ENCODE assay signal across 1 cellular context in the genomic region with DNA sequence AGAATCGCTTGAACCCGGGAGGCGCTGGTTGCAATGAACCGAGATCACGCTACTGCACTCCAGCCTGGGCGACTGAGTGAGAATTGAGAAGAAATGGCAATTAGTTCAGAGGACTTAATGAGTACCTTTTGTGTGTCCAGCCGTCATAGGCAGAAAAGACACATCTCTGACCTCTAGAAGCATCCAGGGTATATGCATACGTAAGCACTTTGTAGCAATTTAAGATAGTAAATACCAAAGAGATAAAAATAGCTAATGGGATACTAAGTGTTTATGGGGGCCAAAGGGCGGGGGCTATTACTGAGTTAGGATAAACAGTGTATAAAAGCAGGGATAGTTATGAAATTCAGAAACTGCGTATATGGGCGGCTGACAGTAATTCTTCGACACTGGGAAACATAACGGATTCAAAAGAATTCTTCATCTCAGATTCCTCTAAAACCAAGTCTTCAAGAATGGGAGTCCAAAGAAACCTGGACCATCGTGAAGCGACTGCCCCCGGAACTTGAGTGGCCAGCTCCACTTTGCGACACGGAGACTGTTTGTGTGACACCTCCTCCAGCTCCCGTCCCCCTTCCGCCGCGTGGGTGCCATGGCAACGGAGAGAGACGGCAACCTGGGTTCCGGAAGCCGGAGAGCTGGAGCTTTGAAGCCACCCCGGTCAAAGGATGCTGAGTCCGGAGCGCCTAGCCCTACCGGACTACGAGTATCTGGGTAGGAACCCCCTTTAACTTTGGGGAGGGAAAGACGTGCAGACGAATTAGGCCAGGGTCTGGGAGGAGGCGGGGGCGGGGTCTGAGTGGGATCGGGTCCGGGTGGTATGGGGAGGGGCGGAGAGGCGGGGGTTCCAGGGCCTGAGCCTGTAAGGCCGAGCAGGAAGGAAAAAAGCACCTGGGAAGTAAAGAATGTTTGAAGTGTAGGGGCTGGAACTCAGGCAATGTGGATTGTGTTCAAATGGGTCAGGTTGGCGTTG.
A peak's percentile ranks its signal among the peaks of the same experiment; 100 is the strongest.
TF ChIP-seq lines count a peak whose summit lies in the region.

A gene with protein sequence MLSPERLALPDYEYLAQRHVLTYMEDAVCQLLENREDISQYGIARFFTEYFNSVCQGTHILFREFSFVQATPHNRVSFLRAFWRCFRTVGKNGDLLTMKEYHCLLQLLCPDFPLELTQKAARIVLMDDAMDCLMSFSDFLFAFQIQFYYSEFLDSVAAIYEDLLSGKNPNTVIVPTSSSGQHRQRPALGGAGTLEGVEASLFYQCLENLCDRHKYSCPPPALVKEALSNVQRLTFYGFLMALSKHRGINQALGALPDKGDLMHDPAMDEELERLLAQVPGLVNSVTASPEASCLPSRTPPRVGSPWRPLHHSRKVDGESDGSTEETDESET (plus strand): TSS at position 624 of the 973 bp plus-strand sequence. CDS start 45 bp downstream, at position 669.

TF ChIP-seq in HepG2, 621 proteins besides CTCF, POLR2A, EP300 and RAD21 (continued from another document):
- TF ChIP-seq, protein P1, sequence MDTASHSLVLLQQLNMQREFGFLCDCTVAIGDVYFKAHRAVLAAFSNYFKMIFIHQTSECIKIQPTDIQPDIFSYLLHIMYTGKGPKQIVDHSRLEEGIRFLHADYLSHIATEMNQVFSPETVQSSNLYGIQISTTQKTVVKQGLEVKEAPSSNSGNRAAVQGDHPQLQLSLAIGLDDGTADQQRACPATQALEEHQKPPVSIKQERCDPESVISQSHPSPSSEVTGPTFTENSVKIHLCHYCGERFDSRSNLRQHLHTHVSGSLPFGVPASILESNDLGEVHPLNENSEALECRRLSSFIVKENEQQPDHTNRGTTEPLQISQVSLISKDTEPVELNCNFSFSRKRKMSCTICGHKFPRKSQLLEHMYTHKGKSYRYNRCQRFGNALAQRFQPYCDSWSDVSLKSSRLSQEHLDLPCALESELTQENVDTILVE (CRISPR knock-in tag; IDR thresholded peaks at IDR 0.05), result peak; percentile 86; the same call in 1 of the 2 replicates
- TF ChIP-seq MAFG (CRISPR knock-in tag; IDR thresholded peaks at IDR 0.05) (no peak), FIP1L1 (IDR thresholded peaks at IDR 0.05; ENCODE audit: borderline replicate concordance, insufficient read depth, low read depth, low read length) (no peak), PCBP2 (optimal IDR thresholded peaks at IDR 0.05; ENCODE audit: low read depth, low read length, poor library complexity, severe bottlenecking) (no peak), CAMTA2 (CRISPR knock-in tag; IDR thresholded peaks at IDR 0.05; ENCODE audit: borderline replicate concordance) (no peak), ZNF703 (CRISPR knock-in tag; IDR thresholded peaks at IDR 0.05; ENCODE audit: borderline replicate concordance) (no peak), RBFOX2 (IDR thresholded peaks at IDR 0.05; ENCODE audit: low read depth, low read length) (peak; percentile 35; the same call in 1 of the 2 replicates), SALL2 (CRISPR knock-in tag; IDR thresholded peaks at IDR 0.05) (peak; percentile 69; the same call in 1 of the 2 replicates), ZNF34 (CRISPR knock-in tag; IDR thresholded peaks at IDR 0.05; ENCODE audit: borderline replicate concordance) (0 out of 2 replicates have a peak, but pooled peaks have one; percentile 58), KAT7 (CRISPR knock-in tag; IDR thresholded peaks at IDR 0.05; ENCODE audit: borderline replicate concordance) (peak; percentile 61; the same call in 1 of the 2 replicates), ZSCAN20 (CRISPR knock-in tag; IDR thresholded peaks at IDR 0.05; ENCODE audit: borderline replicate concordance) (no peak), ZBTB7B (CRISPR knock-in tag; IDR thresholded peaks at IDR 0.05) (peak; percentile 67; the same call in 1 of the 2 replicates), MXI1 (IDR thresholded peaks at IDR 0.05; ENCODE audit: borderline replicate concordance, low read depth, low read length) (peak; percentile 96), POGZ (CRISPR knock-in tag; IDR thresholded peaks at IDR 0.05) (peak; percentile 96), ELF4 (CRISPR knock-in tag; IDR thresholded peaks at IDR 0.05; ENCODE audit: borderline replicate concordance) (no peak; the same call in 1 of the 2 replicates), ZNF383 (CRISPR knock-in tag; IDR thresholded peaks at IDR 0.05; ENCODE audit: borderline replicate concordance) (0 out of 2 replicates have a peak, but pooled peaks have one; percentile 73), ZNF816 (CRISPR knock-in tag; IDR thresholded peaks at IDR 0.05; ENCODE audit: borderline replicate concordance) (0 out of 2 replicates have a peak, but pooled peaks have one; percentile 62), ZNF441 (CRISPR knock-in tag; IDR thresholded peaks at IDR 0.05; ENCODE audit: borderline replicate concordance) (0 out of 2 replicates have a peak, but pooled peaks have one; percentile 20), ZNF678 (CRISPR knock-in tag; IDR thresholded peaks at IDR 0.05) (no peak)
- TF ChIP-seq, protein P2, sequence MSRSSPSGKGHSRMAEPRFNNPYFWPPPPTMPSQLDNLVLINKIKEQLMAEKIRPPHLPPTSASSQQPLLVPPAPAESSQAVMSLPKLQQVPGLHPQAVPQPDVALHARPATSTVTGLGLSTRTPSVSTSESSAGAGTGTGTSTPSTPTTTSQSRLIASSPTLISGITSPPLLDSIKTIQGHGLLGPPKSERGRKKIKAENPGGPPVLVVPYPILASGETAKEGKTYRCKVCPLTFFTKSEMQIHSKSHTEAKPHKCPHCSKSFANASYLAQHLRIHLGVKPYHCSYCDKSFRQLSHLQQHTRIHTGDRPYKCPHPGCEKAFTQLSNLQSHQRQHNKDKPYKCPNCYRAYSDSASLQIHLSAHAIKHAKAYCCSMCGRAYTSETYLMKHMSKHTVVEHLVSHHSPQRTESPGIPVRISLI (CRISPR knock-in tag; IDR thresholded peaks at IDR 0.05; ENCODE audit: borderline replicate concordance), result peak; percentile 44; the same call in 1 of the 2 replicates
- TF ChIP-seq, protein P3, sequence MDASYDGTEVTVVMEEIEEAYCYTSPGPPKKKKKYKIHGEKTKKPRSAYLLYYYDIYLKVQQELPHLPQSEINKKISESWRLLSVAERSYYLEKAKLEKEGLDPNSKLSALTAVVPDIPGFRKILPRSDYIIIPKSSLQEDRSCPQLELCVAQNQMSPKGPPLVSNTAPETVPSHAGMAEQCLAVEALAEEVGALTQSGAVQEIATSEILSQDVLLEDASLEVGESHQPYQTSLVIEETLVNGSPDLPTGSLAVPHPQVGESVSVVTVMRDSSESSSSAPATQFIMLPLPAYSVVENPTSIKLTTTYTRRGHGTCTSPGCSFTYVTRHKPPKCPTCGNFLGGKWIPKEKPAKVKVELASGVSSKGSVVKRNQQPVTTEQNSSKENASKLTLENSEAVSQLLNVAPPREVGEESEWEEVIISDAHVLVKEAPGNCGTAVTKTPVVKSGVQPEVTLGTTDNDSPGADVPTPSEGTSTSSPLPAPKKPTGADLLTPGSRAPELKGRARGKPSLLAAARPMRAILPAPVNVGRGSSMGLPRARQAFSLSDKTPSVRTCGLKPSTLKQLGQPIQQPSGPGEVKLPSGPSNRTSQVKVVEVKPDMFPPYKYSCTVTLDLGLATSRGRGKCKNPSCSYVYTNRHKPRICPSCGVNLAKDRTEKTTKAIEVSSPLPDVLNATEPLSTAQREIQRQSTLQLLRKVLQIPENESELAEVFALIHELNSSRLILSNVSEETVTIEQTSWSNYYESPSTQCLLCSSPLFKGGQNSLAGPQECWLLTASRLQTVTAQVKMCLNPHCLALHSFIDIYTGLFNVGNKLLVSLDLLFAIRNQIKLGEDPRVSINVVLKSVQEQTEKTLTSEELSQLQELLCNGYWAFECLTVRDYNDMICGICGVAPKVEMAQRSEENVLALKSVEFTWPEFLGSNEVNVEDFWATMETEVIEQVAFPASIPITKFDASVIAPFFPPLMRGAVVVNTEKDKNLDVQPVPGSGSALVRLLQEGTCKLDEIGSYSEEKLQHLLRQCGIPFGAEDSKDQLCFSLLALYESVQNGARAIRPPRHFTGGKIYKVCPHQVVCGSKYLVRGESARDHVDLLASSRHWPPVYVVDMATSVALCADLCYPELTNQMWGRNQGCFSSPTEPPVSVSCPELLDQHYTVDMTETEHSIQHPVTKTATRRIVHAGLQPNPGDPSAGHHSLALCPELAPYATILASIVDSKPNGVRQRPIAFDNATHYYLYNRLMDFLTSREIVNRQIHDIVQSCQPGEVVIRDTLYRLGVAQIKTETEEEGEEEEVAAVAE (CRISPR knock-in tag; IDR thresholded peaks at IDR 0.05; ENCODE audit: borderline replicate concordance), result peak; percentile 76; the same call in 1 of the 2 replicates
- TF ChIP-seq, protein P4, sequence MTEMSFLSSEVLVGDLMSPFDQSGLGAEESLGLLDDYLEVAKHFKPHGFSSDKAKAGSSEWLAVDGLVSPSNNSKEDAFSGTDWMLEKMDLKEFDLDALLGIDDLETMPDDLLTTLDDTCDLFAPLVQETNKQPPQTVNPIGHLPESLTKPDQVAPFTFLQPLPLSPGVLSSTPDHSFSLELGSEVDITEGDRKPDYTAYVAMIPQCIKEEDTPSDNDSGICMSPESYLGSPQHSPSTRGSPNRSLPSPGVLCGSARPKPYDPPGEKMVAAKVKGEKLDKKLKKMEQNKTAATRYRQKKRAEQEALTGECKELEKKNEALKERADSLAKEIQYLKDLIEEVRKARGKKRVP (CRISPR knock-in tag; IDR thresholded peaks at IDR 0.05), result peak in 1 of 2 experiments; percentile 24; a peak in 1 of 4 replicates
- TF ChIP-seq, protein P5, sequence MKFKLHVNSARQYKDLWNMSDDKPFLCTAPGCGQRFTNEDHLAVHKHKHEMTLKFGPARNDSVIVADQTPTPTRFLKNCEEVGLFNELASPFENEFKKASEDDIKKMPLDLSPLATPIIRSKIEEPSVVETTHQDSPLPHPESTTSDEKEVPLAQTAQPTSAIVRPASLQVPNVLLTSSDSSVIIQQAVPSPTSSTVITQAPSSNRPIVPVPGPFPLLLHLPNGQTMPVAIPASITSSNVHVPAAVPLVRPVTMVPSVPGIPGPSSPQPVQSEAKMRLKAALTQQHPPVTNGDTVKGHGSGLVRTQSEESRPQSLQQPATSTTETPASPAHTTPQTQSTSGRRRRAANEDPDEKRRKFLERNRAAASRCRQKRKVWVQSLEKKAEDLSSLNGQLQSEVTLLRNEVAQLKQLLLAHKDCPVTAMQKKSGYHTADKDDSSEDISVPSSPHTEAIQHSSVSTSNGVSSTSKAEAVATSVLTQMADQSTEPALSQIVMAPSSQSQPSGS (CRISPR knock-in tag; IDR thresholded peaks at IDR 0.05), result peak; percentile 32; the same call in 1 of the 2 replicates
TF ChIP-seq in HepG2: peak in this region for 200.
